ENCODE assay signal across 9 cellular contexts in the genomic region with DNA sequence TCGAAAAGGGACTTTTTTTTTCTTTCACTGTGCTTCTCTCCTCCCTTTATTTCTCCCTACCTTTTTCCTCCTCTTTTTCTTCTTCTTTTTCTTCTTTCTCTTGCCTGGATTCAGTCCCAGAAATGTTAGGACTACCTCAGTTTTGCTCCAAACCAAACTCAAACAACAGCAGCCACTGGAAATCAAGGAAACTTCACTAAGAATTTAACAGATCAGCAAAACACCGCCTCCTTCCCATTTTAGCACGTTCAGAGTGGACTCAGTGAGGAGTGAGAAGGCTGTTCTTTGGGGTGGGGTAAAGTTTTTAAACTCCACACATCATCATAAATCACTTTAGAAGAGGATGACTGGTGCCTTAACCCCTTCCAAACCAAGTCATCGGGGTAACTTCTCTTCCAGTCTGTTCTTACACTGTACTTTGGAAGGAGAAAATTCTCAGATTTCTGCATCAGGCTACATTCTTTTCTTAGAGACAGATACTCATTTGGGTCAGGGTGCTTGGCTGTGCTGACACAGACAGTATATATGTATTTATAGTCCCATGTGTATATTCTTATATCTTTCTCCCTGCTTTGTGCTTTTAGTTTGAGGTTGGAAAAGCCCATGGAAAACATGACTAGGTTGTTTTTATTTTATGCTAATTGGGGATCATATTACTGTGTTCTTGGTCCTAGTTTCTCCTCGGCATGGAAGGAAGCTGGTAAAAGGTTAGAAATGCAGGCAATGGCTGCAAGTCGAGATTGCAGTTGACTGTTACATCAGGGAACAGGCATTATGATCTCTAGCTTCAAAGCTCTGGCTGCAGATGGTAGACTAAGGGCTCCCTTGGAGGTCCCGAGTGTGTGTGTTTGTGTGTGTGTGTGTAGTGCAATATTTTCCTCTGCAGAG. TPM values are rescaled to one million over a fixed set of nuclear protein-coding genes. Genes with fewer than 3 reads are reported as not detected.
DNase-seq lines count a peak whose midpoint lies in the region; ATAC-seq and TF ChIP-seq lines count a peak whose summit lies in the region.
"Had no signal": no experiment of that assay in that cellular context is flagged by ENCODE, and none has a peak within 500 bp of the region (broad histone marks: within the 10 kb centered on the region; RNA-seq: fewer than 3 reads in every experiment).

A gene with protein sequence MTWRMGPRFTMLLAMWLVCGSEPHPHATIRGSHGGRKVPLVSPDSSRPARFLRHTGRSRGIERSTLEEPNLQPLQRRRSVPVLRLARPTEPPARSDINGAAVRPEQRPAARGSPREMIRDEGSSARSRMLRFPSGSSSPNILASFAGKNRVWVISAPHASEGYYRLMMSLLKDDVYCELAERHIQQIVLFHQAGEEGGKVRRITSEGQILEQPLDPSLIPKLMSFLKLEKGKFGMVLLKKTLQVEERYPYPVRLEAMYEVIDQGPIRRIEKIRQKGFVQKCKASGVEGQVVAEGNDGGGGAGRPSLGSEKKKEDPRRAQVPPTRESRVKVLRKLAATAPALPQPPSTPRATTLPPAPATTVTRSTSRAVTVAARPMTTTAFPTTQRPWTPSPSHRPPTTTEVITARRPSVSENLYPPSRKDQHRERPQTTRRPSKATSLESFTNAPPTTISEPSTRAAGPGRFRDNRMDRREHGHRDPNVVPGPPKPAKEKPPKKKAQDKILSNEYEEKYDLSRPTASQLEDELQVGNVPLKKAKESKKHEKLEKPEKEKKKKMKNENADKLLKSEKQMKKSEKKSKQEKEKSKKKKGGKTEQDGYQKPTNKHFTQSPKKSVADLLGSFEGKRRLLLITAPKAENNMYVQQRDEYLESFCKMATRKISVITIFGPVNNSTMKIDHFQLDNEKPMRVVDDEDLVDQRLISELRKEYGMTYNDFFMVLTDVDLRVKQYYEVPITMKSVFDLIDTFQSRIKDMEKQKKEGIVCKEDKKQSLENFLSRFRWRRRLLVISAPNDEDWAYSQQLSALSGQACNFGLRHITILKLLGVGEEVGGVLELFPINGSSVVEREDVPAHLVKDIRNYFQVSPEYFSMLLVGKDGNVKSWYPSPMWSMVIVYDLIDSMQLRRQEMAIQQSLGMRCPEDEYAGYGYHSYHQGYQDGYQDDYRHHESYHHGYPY (minus strand): TSS at position 280 of the 888 bp plus-strand sequence. CDS start 1,238 bp downstream, outside the sequence.

- peak within 1 kb of the TSS; percentile 98 for H3K4me2 ChIP-seq in fibroblast of lung (ENCODE audit: extremely low read depth, insufficient read depth, low read length)
- peak within 1 kb of the TSS; percentile 93 for H3K4me2 ChIP-seq in osteoblast (ENCODE audit: insufficient read depth, low read length)

- ATAC-seq in GM18520 (IDR thresholded peaks at IDR 0.05; ENCODE audit: unreplicated experiment) (no peak), HG03097 (IDR thresholded peaks at IDR 0.05; ENCODE audit: low FRiP score, unreplicated experiment) (no peak)
- ATAC-seq: activated CD4-positive, alpha-beta T cell treated with anti-CD3 and anti-CD28 coated beads for 36 hours had no signal

- H3K79me2 ChIP-seq in fibroblast of lung (ENCODE audit: control insufficient read depth, insufficient read depth, low read length) (peaks cover 44% of the 10 kb centered on the region), osteoblast (ENCODE audit: insufficient read depth, low read length) (peaks cover 48% of the 10 kb centered on the region)

- TF ChIP-seq CTCF in fibroblast of lung (conservative IDR thresholded peaks at IDR 0.05 in 1 of 2, IDR thresholded peaks at IDR 0.05 in 1 of 2; ENCODE audit: low read depth in 1 of 2, low read length in 2 of 2) = no peak
- TF ChIP-seq CTCF in osteoblast (IDR thresholded peaks at IDR 0.05; ENCODE audit: extremely low read depth, low read depth, low read length) = no peak

- H3K9me3 ChIP-seq in fibroblast of lung (ENCODE audit: control insufficient read depth, insufficient read depth, low read depth, low read length) = no peaks in the 10 kb centered on the region
- H3K9me3 ChIP-seq in osteoblast (ENCODE audit: low read depth, low read length) = no peaks in the 10 kb centered on the region

- H3K27ac ChIP-seq in fibroblast of lung (ENCODE audit: insufficient read depth, low read length) = peak within 1 kb of the TSS; percentile 97
- H3K27ac ChIP-seq in osteoblast (ENCODE audit: low read depth, low read length) = peak within 1 kb of the TSS; percentile 98

- peak within 1 kb of the TSS; percentile 78 for H3K9ac ChIP-seq in fibroblast of lung (ENCODE audit: insufficient read depth, low read length)

- DNase-seq in DMS 273 treated with DMSO at 0.1 percent for 48 hours (lab: John Stamatoyannopoulos, UW) (peak; percentile 82), RPMI7951 (ENCODE audit: low read depth) (peak; percentile 96), fibroblast of lung (ENCODE audit: low read depth in 2 of 2) (peak; percentile 95 to 98), osteoblast (ENCODE audit: insufficient read length, low spot score, missing footprints) (peak; percentile 72), NCI-H345 (lab: John Stamatoyannopoulos, UW) (no peak), NCI-H82 treated with DMSO at 0.1 percent for 48 hours (lab: John Stamatoyannopoulos, UW; ENCODE audit: unreplicated experiment) (no peak)
- DNase-seq: activated CD4-positive, alpha-beta T cell treated with anti-CD3 and anti-CD28 coated beads for 36 hours had no signal

- peaks cover 9% of the 10 kb centered on the region for H3K36me3 ChIP-seq in fibroblast of lung (ENCODE audit: control insufficient read depth, insufficient read depth, low read length)
- H3K36me3 ChIP-seq in osteoblast (ENCODE audit: insufficient read depth, low read length) = peaks cover 26% of the 10 kb centered on the region

- H2AFZ ChIP-seq in fibroblast of lung (ENCODE audit: low read length) (peak within 1 kb of the TSS; percentile 12), osteoblast (ENCODE audit: low read length) (peak within 1 kb of the TSS; percentile 30)

- peak within 1 kb of the TSS; percentile 59 to 92 (median 76) for H3K4me3 ChIP-seq in fibroblast of lung (replicated peaks in 1 of 4; ENCODE audit: control extremely low read depth in 1 of 4, insufficient read depth in 1 of 4, low read depth in 3 of 4, low read length in 4 of 4)
- H3K4me3 ChIP-seq in osteoblast (ENCODE audit: insufficient read depth, low read length) = peak within 1 kb of the TSS; percentile 80

- H3K4me1 ChIP-seq in fibroblast of lung (ENCODE audit: control insufficient read depth, extremely low read depth, insufficient read depth, low read length) (peaks cover 24% of the 10 kb centered on the region), osteoblast (ENCODE audit: insufficient read depth, low read length) (peaks cover 44% of the 10 kb centered on the region)

- H3K27me3 ChIP-seq in fibroblast of lung (ENCODE audit: control insufficient read depth, insufficient read depth, low read length) (no peaks in the 10 kb centered on the region), osteoblast (ENCODE audit: insufficient read depth, low read length) (no peaks in the 10 kb centered on the region)

- H4K20me1 ChIP-seq in fibroblast of lung (ENCODE audit: control insufficient read depth, extremely low read depth, insufficient read depth, low read length) = no peaks in the 10 kb centered on the region
- peaks cover 29% of the 10 kb centered on the region for H4K20me1 ChIP-seq in osteoblast (ENCODE audit: insufficient read depth, low read length)

RNA-seq across cellular contexts. Expression of the gene that starts here (rescaled TPM):
- 29.1 and 44.6 TPM in 2 replicates for total RNA-seq in RPMI7951 (2014; rRNA removed; shearing (Covaris generic))
- total RNA-seq in fibroblast of lung (153 and 366 TPM in 2 replicates), osteoblast (564 and 657 TPM in 2 replicates)
- 131 and 526 TPM in 2 replicates for polyA plus RNA-seq in fibroblast of lung
- polyA plus RNA-seq in fibroblast of lung (2012) = 362 and 1,849 TPM in 2 replicates
- polyA minus RNA-seq in fibroblast of lung (ENCODE audit: low replicate concordance) = 162 and 660 TPM in 2 replicates
- total RNA-seq: activated CD4-positive, alpha-beta T cell treated with anti-CD3 and anti-CD28 coated beads for 36 hours had no signal

Comparison
In these comparisons a context has a peak if more than half of its experiments do, and no peak if none do; other contexts are left out.
1. DNase-seq: peak in DMS 273 treated with DMSO at 0.1 percent for 48 hours (single experiment), RPMI7951 (single experiment), fibroblast of lung (2 of 2) and osteoblast (single experiment); none in NCI-H345 (single experiment) and NCI-H82 treated with DMSO at 0.1 percent for 48 hours (single experiment).